In genomic region chr2:161432107-161432506, GRCh38 we compare ENCODE assay signal across 11 cellular contexts. TPM values are rescaled to one million over a fixed set of nuclear protein-coding genes. Genes with fewer than 3 reads are reported as not detected.
"Had no signal": no experiment of that assay in that cellular context is flagged by ENCODE, and none has a peak within 500 bp of the region (broad histone marks: within the 10 kb centered on the region; RNA-seq: fewer than 3 reads in every experiment).

No MANE protein-coding gene starts in this region.

- H3K4me3 ChIP-seq: GM23248, GM23338, HAP-1 had no signal

- ATAC-seq: GM23338, HCT116 had no signal

- DNase-seq: GM23248, GOT3, H7, H9, HCEC 1CT, HFFc6 had no signal

- H3K9ac ChIP-seq: GM23248 had no signal

- H2AFZ ChIP-seq: GM23248, GM23338 had no signal

- H3K4me1 ChIP-seq: HAP-1 had no signal

- H3K9me3 ChIP-seq: HAP-1 had no signal

- H3K27ac ChIP-seq: GM23248 had no signal

- FAIRE-seq: H1, H54 had no signal

- H3K4me2 ChIP-seq: GM23338 had no signal

- H3K36me3 ChIP-seq: HAP-1 had no signal

RNA-seq across cellular contexts. Expression of gene TBR1, which starts 16.0 kb away (rescaled TPM):
- total RNA-seq: GM23338, H1 had no signal
- polyA plus RNA-seq: GM23248, GM23338, H1 had no signal
